In genomic region chr5:138468966-138469539, GRCh38 we compare ENCODE assay signal across 1 cellular context.
TF ChIP-seq lines count a peak whose summit lies in the region.

No MANE protein-coding gene starts in this region.

TF ChIP-seq in K562, 482 proteins besides CTCF, POLR2A, EP300 and RAD21 (continues in another document):
- TF ChIP-seq ZBTB17 (CRISPR knock-in tag; IDR thresholded peaks at IDR 0.05), result no peak
- peak; percentile 61; the same call in 1 of the 2 replicates for TF ChIP-seq ETS1 (conservative IDR thresholded peaks at IDR 0.05; ENCODE audit: control insufficient read depth, low read depth, low read length)
- no peak for TF ChIP-seq ZNF740 (CRISPR knock-in tag; IDR thresholded peaks at IDR 0.05)
- no peak for TF ChIP-seq ZNF740 (tag; IDR thresholded peaks at IDR 0.05)
- peak; percentile 25 to 80; a peak in 1 of 4 replicates for TF ChIP-seq NONO (IDR thresholded peaks at IDR 0.05; ENCODE audit: low read depth in 2 of 2, low read length in 1 of 2)
- TF ChIP-seq SFPQ (IDR thresholded peaks at IDR 0.05; ENCODE audit: low read depth, low read length), result peak; percentile 91; the same call in 1 of the 2 replicates
- TF ChIP-seq EWSR1 (IDR thresholded peaks at IDR 0.05; ENCODE audit: borderline replicate concordance, low read depth, partially characterized antibody), result no peak
- TF ChIP-seq PML (IDR thresholded peaks at IDR 0.05; ENCODE audit: low read length), result peak; percentile 76
- TF ChIP-seq AFF1 (IDR thresholded peaks at IDR 0.05; ENCODE audit: low read depth in 1 of 2, partially characterized antibody in 2 of 2), result peak; percentile 21 to 28
- 0 out of 2 replicates have a peak, but pooled peaks have one; percentile 15 for TF ChIP-seq POLR2H (tag; IDR thresholded peaks at IDR 0.05; ENCODE audit: low read depth)
- peak; percentile 89 for TF ChIP-seq AFF4 (CRISPR knock-in tag; IDR thresholded peaks at IDR 0.05)
- TF ChIP-seq KLF13 (tag; IDR thresholded peaks at IDR 0.05; ENCODE audit: borderline replicate concordance, low read depth), result no peak
- peak; percentile 73 for TF ChIP-seq LCOR (CRISPR knock-in tag; IDR thresholded peaks at IDR 0.05)
- peak; percentile 14 for TF ChIP-seq NUFIP1 (IDR thresholded peaks at IDR 0.05; ENCODE audit: partially characterized antibody)
- TF ChIP-seq ZBTB8A (IDR thresholded peaks at IDR 0.05; ENCODE audit: partially characterized antibody), result peak; percentile 56
- peak; percentile 61 for TF ChIP-seq NEUROD1 (IDR thresholded peaks at IDR 0.05; ENCODE audit: borderline replicate concordance, low read depth, low read length, partially characterized antibody)
- TF ChIP-seq ILF3 (IDR thresholded peaks at IDR 0.05; ENCODE audit: borderline replicate concordance), result peak; percentile 41; the same call in 1 of the 2 replicates
- TF ChIP-seq RBM14 (IDR thresholded peaks at IDR 0.05; ENCODE audit: borderline replicate concordance, insufficient read depth, low read depth, low read length), result 0 out of 2 replicates have a peak, but pooled peaks have one; percentile 26
- peak; percentile 23 for TF ChIP-seq HMGN3 (IDR thresholded peaks at IDR 0.05; ENCODE audit: borderline replicate concordance, extremely low read depth, insufficient read length, low read depth, low read length)
- TF ChIP-seq ZNF655 (CRISPR knock-in tag; IDR thresholded peaks at IDR 0.05), result no peak
- peak; percentile 36; the same call in 1 of the 2 replicates for TF ChIP-seq GABPB2 (CRISPR knock-in tag; conservative IDR thresholded peaks at IDR 0.05)
- TF ChIP-seq SIN3A (IDR thresholded peaks at IDR 0.05; ENCODE audit: borderline replicate concordance in 2 of 2, control insufficient read depth in 1 of 2, low read depth in 2 of 2, low read length in 2 of 2), result peak in 1 of 2 experiments; percentile 97; a peak in 2 of 4 replicates
- no peak for TF ChIP-seq FOSL1 (tag; conservative IDR thresholded peaks at IDR 0.05)
- TF ChIP-seq HNRNPLL (IDR thresholded peaks at IDR 0.05; ENCODE audit: low read depth, low read length, poor library complexity, severe bottlenecking), result peak; percentile 2
- peak; percentile 99 for TF ChIP-seq RBM22 (IDR thresholded peaks at IDR 0.05; ENCODE audit: low read depth, low read length, poor library complexity, severe bottlenecking)
- peak; percentile 61; the same call in 1 of the 2 replicates for TF ChIP-seq CHD2 (IDR thresholded peaks at IDR 0.05; ENCODE audit: low read depth, low read length)
- TF ChIP-seq GTF2A2 (tag; IDR thresholded peaks at IDR 0.05), result no peak
- TF ChIP-seq EP400 (IDR thresholded peaks at IDR 0.05), result peak; percentile 29; the same call in 1 of the 2 replicates
- no peak for TF ChIP-seq ZNF699 (CRISPR knock-in tag; IDR thresholded peaks at IDR 0.05; ENCODE audit: insufficient replicate concordance)
- no peak for TF ChIP-seq TSC22D4 (tag; IDR thresholded peaks at IDR 0.05)
- TF ChIP-seq ETV6 (IDR thresholded peaks at IDR 0.05; ENCODE audit: borderline replicate concordance in 1 of 2, low read depth in 2 of 2, low read length in 1 of 2), result peak in 1 of 2 experiments; percentile 73; a peak in 1 of 4 replicates
- TF ChIP-seq ETV6 (CRISPR knock-in tag; IDR thresholded peaks at IDR 0.05; ENCODE audit: borderline replicate concordance), result no peak
- peak in 1 of 3 experiments; percentile 46 for TF ChIP-seq YY1 (IDR thresholded peaks at IDR 0.05; ENCODE audit: borderline replicate concordance in 1 of 3, control insufficient read depth in 1 of 3, extremely low read depth in 1 of 3, insufficient read depth in 3 of 3, insufficient read length in 1 of 3, insufficient replicate concordance in 2 of 3, low read depth in 1 of 3, low read length in 2 of 3)
- 0 out of 4 replicates have a peak, but pooled peaks of 1 of the 2 experiments have one; percentile 30 for TF ChIP-seq MLLT1 (IDR thresholded peaks at IDR 0.05)
- TF ChIP-seq POLR3A (IDR thresholded peaks at IDR 0.05; ENCODE audit: borderline replicate concordance, extremely low read depth, insufficient read depth, insufficient read length), result no peak
- TF ChIP-seq POLR2B (IDR thresholded peaks at IDR 0.05; ENCODE audit: low read depth, partially characterized antibody), result no peak
- 0 out of 2 replicates have a peak, but pooled peaks have one; percentile 5 for TF ChIP-seq ZBED1 (IDR thresholded peaks at IDR 0.05)
- TF ChIP-seq PKNOX1 (IDR thresholded peaks at IDR 0.05), result no peak
- TF ChIP-seq ZNF175 (CRISPR knock-in tag; IDR thresholded peaks at IDR 0.05; ENCODE audit: low read depth), result no peak
- peak; percentile 52 for TF ChIP-seq ZBTB7A (IDR thresholded peaks at IDR 0.05; ENCODE audit: borderline replicate concordance, control insufficient read depth, low read depth, low read length)
- 0 out of 2 replicates have a peak, but pooled peaks have one; percentile 5 for TF ChIP-seq MEF2A (IDR thresholded peaks at IDR 0.05; ENCODE audit: control insufficient read depth, low read depth, low read length)
- peak; percentile 97 for TF ChIP-seq SMAD1 (IDR thresholded peaks at IDR 0.05; ENCODE audit: low read depth, low read length, partially characterized antibody)
- TF ChIP-seq FIP1L1 (IDR thresholded peaks at IDR 0.05; ENCODE audit: low read depth, low read length, poor library complexity, severe bottlenecking), result peak; percentile 25
- TF ChIP-seq THRAP3 (IDR thresholded peaks at IDR 0.05; ENCODE audit: borderline replicate concordance), result peak; percentile 58; the same call in 1 of the 2 replicates
